Comparison of ENCODE assay signal across 20 cellular contexts in the genomic region with DNA sequence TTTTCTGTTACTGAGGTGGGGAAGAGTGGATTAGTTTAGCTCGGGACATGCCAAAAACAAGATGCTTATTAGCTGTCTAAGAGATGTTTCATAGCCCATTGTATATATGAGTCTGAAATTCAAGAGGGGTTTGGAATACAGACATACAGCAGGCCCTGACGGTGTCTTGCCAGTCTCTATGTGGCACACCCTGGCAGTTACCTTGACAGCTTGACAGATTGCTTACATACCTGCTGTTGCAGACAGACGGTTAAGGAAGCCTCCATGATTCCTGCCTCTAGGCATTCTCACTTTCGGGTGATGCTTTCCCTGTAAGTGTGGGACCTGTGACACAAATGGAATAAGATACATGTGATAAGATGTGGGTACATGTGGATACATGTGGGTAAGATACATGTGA.
DNase-seq lines count a peak whose midpoint lies in the region; ATAC-seq, FAIRE-seq and TF ChIP-seq lines count a peak whose summit lies in the region.
"Had no signal": no experiment of that assay in that cellular context is flagged by ENCODE, and none has a peak within 500 bp of the region (broad histone marks: within the 10 kb centered on the region; RNA-seq: fewer than 3 reads in every experiment).

No MANE protein-coding gene starts in this region.

- TF ChIP-seq POLR2A in body of pancreas (IDR thresholded peaks at IDR 0.05) (no peak), lower leg skin (IDR thresholded peaks at IDR 0.05) (no peak)

- H3K9ac ChIP-seq in kidney (ENCODE audit: low read length in 2 of 2), result peak overlapping the region in 1 of 2 donors; percentile 51

- WGBS in body of pancreas, 2 donors, result 78 to 83% methylated on average over 4 of the region's 4 CpGs
- 46 to 53% methylated on average over 4 of the region's 4 CpGs for WGBS in lower leg skin, 2 donors

- no TSS peak for BruUV-seq in Calu3 (replicated peaks; lab: Mats Ljungman, UMichigan)

- H3K27ac ChIP-seq in body of pancreas (peak overlapping the region; percentile 62 to 81 (median 68)), kidney (ENCODE audit: low read depth in 2 of 2, low read length in 2 of 2) (peak overlapping the region; percentile 89 to 91)

- H3K4me1 Mint-ChIP-seq in Calu3 (ENCODE audit: low read depth, unreplicated experiment) (peaks cover 51% of the 10 kb centered on the region), nephron (peaks cover 7% of the 10 kb centered on the region)
- H3K4me1 Mint-ChIP-seq in effector memory CD8-positive, alpha-beta T cell (ENCODE audit: low read depth in 2 of 2), result no peaks in the 10 kb centered on the region
- H3K4me1 Mint-ChIP-seq: CD4-positive, CD25-positive, alpha-beta regulatory T cell had no signal

- FAIRE-seq in kidney (lab: Jason Lieb, UNC), result no peak
- FAIRE-seq: A204.1 had no signal

- no peaks in the 10 kb centered on the region for H3K9me3 ChIP-seq in body of pancreas
- no peaks in the 10 kb centered on the region for H3K9me3 ChIP-seq in kidney (ENCODE audit: control insufficient read depth in 1 of 2, low read length in 2 of 2)
- H3K9me3 ChIP-seq: BE2C, HAP-1 had no signal

- CTCF ChIA-PET in Calu3 (lab: Charles Lee), result interaction anchor here (0.6 to 1.2 kb wide), 4 partner anchors 17 to 565 kb away, joined by 3 to 4 read pairs (median 3); no protein-coding TSS in a partner anchor

- H3K4me3 ChIP-seq in body of pancreas, result no peak overlapping the region
- no peak overlapping the region for H3K4me3 ChIP-seq in kidney (ENCODE audit: low read length in 2 of 2)
- no peak overlapping the region for H3K4me3 ChIP-seq in lower leg skin (ENCODE audit: low read depth, poor library complexity, severe bottlenecking)
- H3K4me3 ChIP-seq: GM23338, HAP-1 had no signal

- H3K4me1 ChIP-seq in body of pancreas, result peaks cover 61% of the 10 kb centered on the region
- H3K4me1 ChIP-seq in kidney (ENCODE audit: control insufficient read depth in 1 of 2, insufficient read depth in 1 of 2, low read depth in 1 of 2, low read length in 2 of 2), result peaks cover 15 to 39% of the 10 kb centered on the region in 2 donors
- H3K4me1 ChIP-seq: BE2C, HAP-1 had no signal

- H3K27me3 Mint-ChIP-seq in Calu3 (ENCODE audit: unreplicated experiment) (no peaks in the 10 kb centered on the region), nephron (ENCODE audit: low read depth) (no peaks in the 10 kb centered on the region)
- H3K27me3 Mint-ChIP-seq in effector memory CD8-positive, alpha-beta T cell, result peaks cover 20 to 28% of the 10 kb centered on the region in 2 donors

- H3K9me3 Mint-ChIP-seq in Calu3 (ENCODE audit: low read depth, unreplicated experiment) (no peaks in the 10 kb centered on the region), nephron (no peaks in the 10 kb centered on the region)
- H3K9me3 Mint-ChIP-seq in effector memory CD8-positive, alpha-beta T cell, result no peaks in the 10 kb centered on the region
- H3K9me3 Mint-ChIP-seq: CD4-positive, CD25-positive, alpha-beta regulatory T cell; GM23338 had no signal

- H3K36me3 ChIP-seq in body of pancreas (replicated peaks in 1 of 2; ENCODE audit: insufficient read depth in 1 of 2, low read depth in 2 of 2) (no peaks in the 10 kb centered on the region), kidney (ENCODE audit: control insufficient read depth in 1 of 2, insufficient read depth in 2 of 2, low read length in 2 of 2) (no peaks in the 10 kb centered on the region)
- H3K36me3 ChIP-seq: BE2C, HAP-1 had no signal

- H3K27me3 ChIP-seq in body of pancreas, result no peaks in the 10 kb centered on the region
- H3K27me3 ChIP-seq: BE2C had no signal

- no peak for TF ChIP-seq CTCF in Calu3 (IDR thresholded peaks at IDR 0.05; ENCODE audit: unreplicated experiment)
- TF ChIP-seq CTCF in body of pancreas (IDR thresholded peaks at IDR 0.05), result no peak
- no peak for TF ChIP-seq CTCF in kidney (IDR thresholded peaks at IDR 0.05; ENCODE audit: borderline replicate concordance, extremely low read depth, insufficient read depth)
- no peak for TF ChIP-seq CTCF in nephron (IDR thresholded peaks at IDR 0.05; ENCODE audit: unreplicated experiment in 3 of 3)
- TF ChIP-seq CTCF in lower leg skin (IDR thresholded peaks at IDR 0.05), result no peak

- no peak overlapping the region for H3K4me3 Mint-ChIP-seq in Calu3 (ENCODE audit: low read depth, unreplicated experiment)
- H3K4me3 Mint-ChIP-seq in nephron, result no peak overlapping the region
- H3K4me3 Mint-ChIP-seq in effector memory CD8-positive, alpha-beta T cell, result no peak overlapping the region
- H3K4me3 Mint-ChIP-seq: CD4-positive, CD25-positive, alpha-beta regulatory T cell; GM23338 had no signal

- no peak for ATAC-seq in body of pancreas
- no peak for ATAC-seq in effector memory CD8-positive, alpha-beta T cell (replicated peaks)
- ATAC-seq: GM23338 had no signal

- peaks cover 16% of the 10 kb centered on the region for H3K36me3 Mint-ChIP-seq in Calu3 (ENCODE audit: insufficient read depth, unreplicated experiment)
- no peaks in the 10 kb centered on the region for H3K36me3 Mint-ChIP-seq in nephron (ENCODE audit: low read depth)
- H3K36me3 Mint-ChIP-seq in effector memory CD8-positive, alpha-beta T cell (ENCODE audit: insufficient read depth), result peaks cover 4% of the 10 kb centered on the region
- H3K36me3 Mint-ChIP-seq: CD4-positive, CD25-positive, alpha-beta regulatory T cell had no signal

- intact Hi-C loops in Calu3 (cut with micrococcal nuclease; ENCODE audit: unreplicated experiment) (no loop called here), body of pancreas (cut with DNase I) (no loop called here), kidney (cut with DNase I) (no loop called here), lower leg skin (cut with DNase I; ENCODE audit: low total_unique reads) (no loop called here)

- no peak for DNase-seq in Calu3
- no peak for DNase-seq in body of pancreas
- DNase-seq in kidney, result no peak
- DNase-seq in lower leg skin (ENCODE audit: low spot score in 2 of 2), result no peak
- no peak for DNase-seq in effector memory CD8-positive, alpha-beta T cell
- no peak for DNase-seq in DMS 273 treated with DMSO at 0.1 percent for 48 hours (lab: John Stamatoyannopoulos, UW)
- DNase-seq: BE2C; CD4-positive, CD25-positive, alpha-beta regulatory T cell; DMS79 treated with DMSO at 0.1 percent for 48 hours; KG1; NCI-H1105; NCI-H146; NCI-H2081; NCI-H446; NCI-H526; Right ventricle myocardium superior had no signal

- H3K27ac Mint-ChIP-seq in Calu3 (ENCODE audit: unreplicated experiment), result peak overlapping the region; percentile 81
- H3K27ac Mint-ChIP-seq in nephron, result peak overlapping the region; percentile 82 to 90 (median 85)
- H3K27ac Mint-ChIP-seq in effector memory CD8-positive, alpha-beta T cell, result no peak overlapping the region
- H3K27ac Mint-ChIP-seq: CD4-positive, CD25-positive, alpha-beta regulatory T cell; GM23338 had no signal

Comparison
In these comparisons a context has a peak if more than half of its experiments do, and no peak if none do; other contexts are left out.
1. H3K27ac Mint-ChIP-seq: peak in Calu3 (single experiment) and nephron (3 of 3); none in effector memory CD8-positive, alpha-beta T cell (0 of 2).